1 cellular context compared by ENCODE assay signal in the genomic region with DNA sequence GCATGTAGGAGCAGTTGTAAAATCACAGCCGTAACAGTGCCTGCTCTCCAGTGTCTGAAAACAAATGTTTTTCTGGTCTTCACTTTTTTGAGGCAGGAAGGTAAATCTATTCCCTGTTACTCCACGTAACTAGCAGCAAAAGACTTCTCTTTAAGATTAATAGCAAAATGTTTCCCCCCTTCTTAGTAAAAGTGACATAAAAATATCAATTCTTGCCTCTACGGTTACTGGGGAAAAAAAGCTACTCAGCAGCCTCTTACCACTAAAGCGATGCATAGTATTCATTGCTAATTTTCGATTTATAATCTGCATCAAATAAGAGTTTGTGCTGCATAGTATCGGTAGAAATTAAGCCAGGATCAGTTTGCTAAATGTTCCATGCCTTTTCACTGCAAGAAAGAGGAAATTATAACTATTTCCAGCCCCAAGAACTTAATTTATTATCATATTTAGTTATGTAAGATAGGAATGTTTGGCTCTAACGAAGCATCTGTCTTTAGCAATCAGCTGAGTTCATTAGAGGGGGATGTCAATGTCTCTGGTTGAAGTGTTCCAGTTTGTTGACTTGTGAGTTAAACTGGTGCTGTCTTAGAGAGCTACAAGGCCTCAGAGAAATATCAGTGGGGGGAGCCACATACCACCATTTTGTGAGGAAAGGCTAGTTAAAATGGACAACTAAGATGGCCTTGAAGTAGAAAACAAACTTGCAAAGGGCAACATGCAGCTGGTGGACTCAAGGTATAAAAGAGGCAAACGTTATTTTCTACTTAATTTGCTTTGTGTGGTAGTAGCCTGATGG.
TF ChIP-seq lines count a peak whose summit lies in the region.

No MANE protein-coding gene starts in this region.

TF ChIP-seq in HepG2, 621 proteins besides CTCF, POLR2A, EP300 and RAD21 (continues in another document):
- TF ChIP-seq HOXA5 (CRISPR knock-in tag; IDR thresholded peaks at IDR 0.05) (0 out of 2 replicates have a peak, but pooled peaks have one; percentile 32), GATAD2A (CRISPR knock-in tag; IDR thresholded peaks at IDR 0.05) (0 out of 2 replicates have a peak, but pooled peaks have one; percentile 7), ZNF451 (CRISPR knock-in tag; IDR thresholded peaks at IDR 0.05) (no peak; the same call in 1 of the 2 replicates), ZFP82 (CRISPR knock-in tag; IDR thresholded peaks at IDR 0.05; ENCODE audit: borderline replicate concordance) (peak; percentile 84; the same call in 1 of the 2 replicates), ARID2 (CRISPR knock-in tag; IDR thresholded peaks at IDR 0.05; ENCODE audit: borderline replicate concordance) (0 out of 2 replicates have a peak, but pooled peaks have one; percentile 0), YEATS2 (CRISPR knock-in tag; IDR thresholded peaks at IDR 0.05; ENCODE audit: borderline replicate concordance) (no peak), ISL2 (CRISPR knock-in tag; IDR thresholded peaks at IDR 0.05) (0 out of 2 replicates have a peak, but pooled peaks have one; percentile 3), ZNF564 (CRISPR knock-in tag; IDR thresholded peaks at IDR 0.05) (no peak), ZNF660 (CRISPR knock-in tag; IDR thresholded peaks at IDR 0.05; ENCODE audit: borderline replicate concordance, low read depth) (no peak), SPEN (CRISPR knock-in tag; IDR thresholded peaks at IDR 0.05; ENCODE audit: low read depth) (no peak), ZNF777 (CRISPR knock-in tag; IDR thresholded peaks at IDR 0.05) (0 out of 2 replicates have a peak, but pooled peaks have one; percentile 15), THYN1 (CRISPR knock-in tag; IDR thresholded peaks at IDR 0.05; ENCODE audit: borderline replicate concordance, low read depth) (no peak), MED8 (CRISPR knock-in tag; IDR thresholded peaks at IDR 0.05; ENCODE audit: insufficient replicate concordance) (no peak), KDM5B (CRISPR knock-in tag; IDR thresholded peaks at IDR 0.05; ENCODE audit: borderline replicate concordance) (no peak), CCDC6 (CRISPR knock-in tag; IDR thresholded peaks at IDR 0.05) (no peak), ATRX (CRISPR knock-in tag; IDR thresholded peaks at IDR 0.05; ENCODE audit: borderline replicate concordance) (no peak), SP5 (CRISPR knock-in tag; IDR thresholded peaks at IDR 0.05; ENCODE audit: borderline replicate concordance, low read depth) (no peak), MAF1 (CRISPR knock-in tag; IDR thresholded peaks at IDR 0.05; ENCODE audit: borderline replicate concordance) (no peak), EHMT2 (IDR thresholded peaks at IDR 0.05; ENCODE audit: borderline replicate concordance, low read depth, low read length) (peak; percentile 85), NCOA2 (CRISPR knock-in tag; IDR thresholded peaks at IDR 0.05) (no peak), BRCA1 (CRISPR knock-in tag; IDR thresholded peaks at IDR 0.05) (0 out of 2 replicates have a peak, but pooled peaks have one; percentile 1), KDM4B (CRISPR knock-in tag; IDR thresholded peaks at IDR 0.05) (no peak), GTF3A (CRISPR knock-in tag; conservative IDR thresholded peaks at IDR 0.05) (no peak), WIZ (CRISPR knock-in tag; IDR thresholded peaks at IDR 0.05) (no peak), KLF6 (CRISPR knock-in tag; IDR thresholded peaks at IDR 0.05) (0 out of 2 replicates have a peak, but pooled peaks have one; percentile 3), ZNF337 (CRISPR knock-in tag; IDR thresholded peaks at IDR 0.05; ENCODE audit: borderline replicate concordance, low read depth) (no peak), ZNF772 (CRISPR knock-in tag; IDR thresholded peaks at IDR 0.05) (no peak), KDM6A (CRISPR knock-in tag; IDR thresholded peaks at IDR 0.05; ENCODE audit: low read depth) (no peak)
- TF ChIP-seq, protein P1, sequence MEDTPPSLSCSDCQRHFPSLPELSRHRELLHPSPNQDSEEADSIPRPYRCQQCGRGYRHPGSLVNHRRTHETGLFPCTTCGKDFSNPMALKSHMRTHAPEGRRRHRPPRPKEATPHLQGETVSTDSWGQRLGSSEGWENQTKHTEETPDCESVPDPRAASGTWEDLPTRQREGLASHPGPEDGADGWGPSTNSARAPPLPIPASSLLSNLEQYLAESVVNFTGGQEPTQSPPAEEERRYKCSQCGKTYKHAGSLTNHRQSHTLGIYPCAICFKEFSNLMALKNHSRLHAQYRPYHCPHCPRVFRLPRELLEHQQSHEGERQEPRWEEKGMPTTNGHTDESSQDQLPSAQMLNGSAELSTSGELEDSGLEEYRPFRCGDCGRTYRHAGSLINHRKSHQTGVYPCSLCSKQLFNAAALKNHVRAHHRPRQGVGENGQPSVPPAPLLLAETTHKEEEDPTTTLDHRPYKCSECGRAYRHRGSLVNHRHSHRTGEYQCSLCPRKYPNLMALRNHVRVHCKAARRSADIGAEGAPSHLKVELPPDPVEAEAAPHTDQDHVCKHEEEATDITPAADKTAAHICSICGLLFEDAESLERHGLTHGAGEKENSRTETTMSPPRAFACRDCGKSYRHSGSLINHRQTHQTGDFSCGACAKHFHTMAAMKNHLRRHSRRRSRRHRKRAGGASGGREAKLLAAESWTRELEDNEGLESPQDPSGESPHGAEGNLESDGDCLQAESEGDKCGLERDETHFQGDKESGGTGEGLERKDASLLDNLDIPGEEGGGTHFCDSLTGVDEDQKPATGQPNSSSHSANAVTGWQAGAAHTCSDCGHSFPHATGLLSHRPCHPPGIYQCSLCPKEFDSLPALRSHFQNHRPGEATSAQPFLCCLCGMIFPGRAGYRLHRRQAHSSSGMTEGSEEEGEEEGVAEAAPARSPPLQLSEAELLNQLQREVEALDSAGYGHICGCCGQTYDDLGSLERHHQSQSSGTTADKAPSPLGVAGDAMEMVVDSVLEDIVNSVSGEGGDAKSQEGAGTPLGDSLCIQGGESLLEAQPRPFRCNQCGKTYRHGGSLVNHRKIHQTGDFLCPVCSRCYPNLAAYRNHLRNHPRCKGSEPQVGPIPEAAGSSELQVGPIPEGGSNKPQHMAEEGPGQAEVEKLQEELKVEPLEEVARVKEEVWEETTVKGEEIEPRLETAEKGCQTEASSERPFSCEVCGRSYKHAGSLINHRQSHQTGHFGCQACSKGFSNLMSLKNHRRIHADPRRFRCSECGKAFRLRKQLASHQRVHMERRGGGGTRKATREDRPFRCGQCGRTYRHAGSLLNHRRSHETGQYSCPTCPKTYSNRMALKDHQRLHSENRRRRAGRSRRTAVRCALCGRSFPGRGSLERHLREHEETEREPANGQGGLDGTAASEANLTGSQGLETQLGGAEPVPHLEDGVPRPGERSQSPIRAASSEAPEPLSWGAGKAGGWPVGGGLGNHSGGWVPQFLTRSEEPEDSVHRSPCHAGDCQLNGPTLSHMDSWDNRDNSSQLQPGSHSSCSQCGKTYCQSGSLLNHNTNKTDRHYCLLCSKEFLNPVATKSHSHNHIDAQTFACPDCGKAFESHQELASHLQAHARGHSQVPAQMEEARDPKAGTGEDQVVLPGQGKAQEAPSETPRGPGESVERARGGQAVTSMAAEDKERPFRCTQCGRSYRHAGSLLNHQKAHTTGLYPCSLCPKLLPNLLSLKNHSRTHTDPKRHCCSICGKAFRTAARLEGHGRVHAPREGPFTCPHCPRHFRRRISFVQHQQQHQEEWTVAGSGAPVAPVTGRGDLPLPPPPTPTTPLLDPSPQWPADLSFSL (CRISPR knock-in tag; IDR thresholded peaks at IDR 0.05) = no peak
- TF ChIP-seq, protein P2, sequence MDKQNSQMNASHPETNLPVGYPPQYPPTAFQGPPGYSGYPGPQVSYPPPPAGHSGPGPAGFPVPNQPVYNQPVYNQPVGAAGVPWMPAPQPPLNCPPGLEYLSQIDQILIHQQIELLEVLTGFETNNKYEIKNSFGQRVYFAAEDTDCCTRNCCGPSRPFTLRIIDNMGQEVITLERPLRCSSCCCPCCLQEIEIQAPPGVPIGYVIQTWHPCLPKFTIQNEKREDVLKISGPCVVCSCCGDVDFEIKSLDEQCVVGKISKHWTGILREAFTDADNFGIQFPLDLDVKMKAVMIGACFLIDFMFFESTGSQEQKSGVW (CRISPR knock-in tag; IDR thresholded peaks at IDR 0.05; ENCODE audit: borderline replicate concordance) = no peak
- TF ChIP-seq, protein P3, sequence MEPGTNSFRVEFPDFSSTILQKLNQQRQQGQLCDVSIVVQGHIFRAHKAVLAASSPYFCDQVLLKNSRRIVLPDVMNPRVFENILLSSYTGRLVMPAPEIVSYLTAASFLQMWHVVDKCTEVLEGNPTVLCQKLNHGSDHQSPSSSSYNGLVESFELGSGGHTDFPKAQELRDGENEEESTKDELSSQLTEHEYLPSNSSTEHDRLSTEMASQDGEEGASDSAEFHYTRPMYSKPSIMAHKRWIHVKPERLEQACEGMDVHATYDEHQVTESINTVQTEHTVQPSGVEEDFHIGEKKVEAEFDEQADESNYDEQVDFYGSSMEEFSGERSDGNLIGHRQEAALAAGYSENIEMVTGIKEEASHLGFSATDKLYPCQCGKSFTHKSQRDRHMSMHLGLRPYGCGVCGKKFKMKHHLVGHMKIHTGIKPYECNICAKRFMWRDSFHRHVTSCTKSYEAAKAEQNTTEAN (CRISPR knock-in tag; conservative IDR thresholded peaks at IDR 0.05) = 0 out of 2 replicates have a peak, but pooled peaks have one; percentile 2
- TF ChIP-seq, protein P4, sequence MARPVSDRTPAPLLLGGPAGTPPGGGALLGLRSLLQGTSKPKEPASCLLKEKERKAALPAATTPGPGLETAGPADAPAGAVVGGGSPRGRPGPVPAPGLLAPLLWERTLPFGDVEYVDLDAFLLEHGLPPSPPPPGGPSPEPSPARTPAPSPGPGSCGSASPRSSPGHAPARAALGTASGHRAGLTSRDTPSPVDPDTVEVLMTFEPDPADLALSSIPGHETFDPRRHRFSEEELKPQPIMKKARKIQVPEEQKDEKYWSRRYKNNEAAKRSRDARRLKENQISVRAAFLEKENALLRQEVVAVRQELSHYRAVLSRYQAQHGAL (CRISPR knock-in tag; IDR thresholded peaks at IDR 0.05; ENCODE audit: not compliant biosample characterization) = no peak
- TF ChIP-seq, protein P5, sequence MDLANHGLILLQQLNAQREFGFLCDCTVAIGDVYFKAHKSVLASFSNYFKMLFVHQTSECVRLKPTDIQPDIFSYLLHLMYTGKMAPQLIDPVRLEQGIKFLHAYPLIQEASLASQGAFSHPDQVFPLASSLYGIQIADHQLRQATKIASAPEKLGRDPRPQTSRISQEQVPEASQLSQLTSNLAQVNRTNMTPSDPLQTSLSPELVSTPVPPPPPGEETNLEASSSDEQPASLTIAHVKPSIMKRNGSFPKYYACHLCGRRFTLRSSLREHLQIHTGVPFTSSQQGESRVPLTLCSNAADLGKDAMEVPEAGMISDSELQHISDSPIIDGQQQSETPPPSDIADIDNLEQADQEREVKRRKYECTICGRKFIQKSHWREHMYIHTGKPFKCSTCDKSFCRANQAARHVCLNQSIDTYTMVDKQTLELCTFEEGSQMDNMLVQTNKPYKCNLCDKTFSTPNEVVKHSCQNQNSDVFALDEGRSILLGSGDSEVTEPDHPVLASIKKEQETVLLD (CRISPR knock-in tag; IDR thresholded peaks at IDR 0.05; ENCODE audit: low read depth) = no peak
- TF ChIP-seq, protein P6, sequence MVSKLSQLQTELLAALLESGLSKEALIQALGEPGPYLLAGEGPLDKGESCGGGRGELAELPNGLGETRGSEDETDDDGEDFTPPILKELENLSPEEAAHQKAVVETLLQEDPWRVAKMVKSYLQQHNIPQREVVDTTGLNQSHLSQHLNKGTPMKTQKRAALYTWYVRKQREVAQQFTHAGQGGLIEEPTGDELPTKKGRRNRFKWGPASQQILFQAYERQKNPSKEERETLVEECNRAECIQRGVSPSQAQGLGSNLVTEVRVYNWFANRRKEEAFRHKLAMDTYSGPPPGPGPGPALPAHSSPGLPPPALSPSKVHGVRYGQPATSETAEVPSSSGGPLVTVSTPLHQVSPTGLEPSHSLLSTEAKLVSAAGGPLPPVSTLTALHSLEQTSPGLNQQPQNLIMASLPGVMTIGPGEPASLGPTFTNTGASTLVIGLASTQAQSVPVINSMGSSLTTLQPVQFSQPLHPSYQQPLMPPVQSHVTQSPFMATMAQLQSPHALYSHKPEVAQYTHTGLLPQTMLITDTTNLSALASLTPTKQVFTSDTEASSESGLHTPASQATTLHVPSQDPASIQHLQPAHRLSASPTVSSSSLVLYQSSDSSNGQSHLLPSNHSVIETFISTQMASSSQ (IDR thresholded peaks at IDR 0.05; ENCODE audit: low read depth) = no peak
- TF ChIP-seq, protein P6 (CRISPR knock-in tag; IDR thresholded peaks at IDR 0.05; ENCODE audit: borderline replicate concordance) = no peak
- TF ChIP-seq, protein P7, sequence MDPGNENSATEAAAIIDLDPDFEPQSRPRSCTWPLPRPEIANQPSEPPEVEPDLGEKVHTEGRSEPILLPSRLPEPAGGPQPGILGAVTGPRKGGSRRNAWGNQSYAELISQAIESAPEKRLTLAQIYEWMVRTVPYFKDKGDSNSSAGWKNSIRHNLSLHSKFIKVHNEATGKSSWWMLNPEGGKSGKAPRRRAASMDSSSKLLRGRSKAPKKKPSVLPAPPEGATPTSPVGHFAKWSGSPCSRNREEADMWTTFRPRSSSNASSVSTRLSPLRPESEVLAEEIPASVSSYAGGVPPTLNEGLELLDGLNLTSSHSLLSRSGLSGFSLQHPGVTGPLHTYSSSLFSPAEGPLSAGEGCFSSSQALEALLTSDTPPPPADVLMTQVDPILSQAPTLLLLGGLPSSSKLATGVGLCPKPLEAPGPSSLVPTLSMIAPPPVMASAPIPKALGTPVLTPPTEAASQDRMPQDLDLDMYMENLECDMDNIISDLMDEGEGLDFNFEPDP (CRISPR knock-in tag; conservative IDR thresholded peaks at IDR 0.05) = peak; percentile 81; the same call in 1 of the 2 replicates
- TF ChIP-seq, protein P8, sequence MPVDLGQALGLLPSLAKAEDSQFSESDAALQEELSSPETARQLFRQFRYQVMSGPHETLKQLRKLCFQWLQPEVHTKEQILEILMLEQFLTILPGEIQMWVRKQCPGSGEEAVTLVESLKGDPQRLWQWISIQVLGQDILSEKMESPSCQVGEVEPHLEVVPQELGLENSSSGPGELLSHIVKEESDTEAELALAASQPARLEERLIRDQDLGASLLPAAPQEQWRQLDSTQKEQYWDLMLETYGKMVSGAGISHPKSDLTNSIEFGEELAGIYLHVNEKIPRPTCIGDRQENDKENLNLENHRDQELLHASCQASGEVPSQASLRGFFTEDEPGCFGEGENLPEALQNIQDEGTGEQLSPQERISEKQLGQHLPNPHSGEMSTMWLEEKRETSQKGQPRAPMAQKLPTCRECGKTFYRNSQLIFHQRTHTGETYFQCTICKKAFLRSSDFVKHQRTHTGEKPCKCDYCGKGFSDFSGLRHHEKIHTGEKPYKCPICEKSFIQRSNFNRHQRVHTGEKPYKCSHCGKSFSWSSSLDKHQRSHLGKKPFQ (CRISPR knock-in tag; IDR thresholded peaks at IDR 0.05; ENCODE audit: insufficient replicate concordance) = no peak
- TF ChIP-seq, protein P9, sequence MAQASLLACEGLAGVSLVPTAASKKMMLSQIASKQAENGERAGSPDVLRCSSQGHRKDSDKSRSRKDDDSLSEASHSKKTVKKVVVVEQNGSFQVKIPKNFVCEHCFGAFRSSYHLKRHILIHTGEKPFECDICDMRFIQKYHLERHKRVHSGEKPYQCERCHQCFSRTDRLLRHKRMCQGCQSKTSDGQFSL (CRISPR knock-in tag; IDR thresholded peaks at IDR 0.05) = peak; percentile 53; the same call in 1 of the 2 replicates
